Comparison of ENCODE assay signal across 1 cellular context in the genomic region with DNA sequence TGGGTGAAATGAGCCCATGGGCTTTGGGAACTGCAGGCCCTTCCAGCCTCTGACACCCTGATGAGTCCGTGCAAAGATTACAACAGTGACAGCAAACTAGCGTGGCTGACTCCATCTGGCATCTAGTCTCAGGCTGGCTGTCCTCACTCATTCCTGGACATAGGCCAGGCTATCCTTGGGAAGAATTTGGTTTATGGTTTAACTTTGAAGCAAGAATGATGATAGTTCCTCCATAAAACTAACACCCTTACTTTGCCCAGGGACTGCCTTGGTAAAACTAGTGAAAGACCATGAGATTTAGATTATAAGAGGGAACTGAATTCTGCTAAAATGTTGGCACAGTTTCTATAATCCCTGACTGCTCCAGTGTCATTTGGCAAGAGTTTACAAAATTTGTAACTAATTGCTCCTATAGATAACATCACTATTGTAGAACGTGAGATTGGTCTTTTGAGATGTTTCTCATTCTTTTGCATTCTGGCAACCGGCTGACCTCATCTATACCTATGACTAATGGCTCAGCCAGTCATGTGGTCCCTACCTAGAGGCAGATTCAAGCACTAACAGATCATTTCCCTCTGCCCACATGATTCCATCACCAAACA.
TF ChIP-seq lines count a peak whose summit lies in the region.

No MANE protein-coding gene starts in this region.

TF ChIP-seq in IMR-90, 13 proteins besides CTCF, POLR2A, EP300 and RAD21:
- TF ChIP-seq FOS (IDR thresholded peaks at IDR 0.05; ENCODE audit: low read depth, low read length) (0 out of 2 replicates have a peak, but pooled peaks have one; percentile 28), BHLHE40 (IDR thresholded peaks at IDR 0.05; ENCODE audit: low read depth, low read length) (peak; percentile 78), USF2 (IDR thresholded peaks at IDR 0.05; ENCODE audit: low read depth, low read length) (peak; percentile 77; the same call in 1 of the 2 replicates), CEBPB (IDR thresholded peaks at IDR 0.05; ENCODE audit: low read depth, low read length) (peak; percentile 75)
TF ChIP-seq in IMR-90: peak in this region for 4; not testable (repeated sequence) for 9.
